ENCODE assay signal across 26 cellular contexts in the genomic region with DNA sequence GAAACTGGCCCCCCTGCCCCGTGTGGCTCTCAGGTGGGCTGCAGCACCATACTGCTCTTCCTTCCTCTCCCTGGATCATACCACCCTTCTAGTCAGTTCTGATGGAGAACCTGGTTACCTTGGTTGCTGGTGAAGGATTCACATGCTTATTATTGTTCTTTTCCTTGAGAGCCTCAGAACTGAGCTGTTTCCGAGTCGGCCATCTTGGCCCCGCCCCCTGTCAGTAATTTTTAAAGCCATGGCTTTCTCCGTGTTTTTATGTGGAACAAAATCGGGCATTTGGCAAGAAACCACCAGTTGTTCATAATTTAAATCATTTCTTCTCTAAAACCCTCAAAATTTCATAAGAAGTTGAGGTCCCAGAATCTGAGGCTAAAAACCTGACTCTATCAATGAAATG.
"Had no signal": no experiment of that assay in that cellular context is flagged by ENCODE, and none has a peak within 500 bp of the region (broad histone marks: within the 10 kb centered on the region; RNA-seq: fewer than 3 reads in every experiment).

No MANE protein-coding gene starts in this region.

- H3K4me1 ChIP-seq: breast epithelium had no signal

- ATAC-seq: activated CD8-positive, alpha-beta memory T cell treated with anti-CD3 and anti-CD28 coated beads, Interleukin-2, amount 10 ng/mL, durations not matched to agents 7 days and 5 days; T-cell had no signal

- H3K27ac Mint-ChIP-seq: activated B cell treated with CpG ODN at 0.5 μM for 24 hours; activated CD4-positive, alpha-beta T cell treated with anti-CD3 and anti-CD28 coated beads, Interleukin-2, amount 10 ng/mL, durations not matched to agents 24 days and 14 days; activated CD8-positive, alpha-beta memory T cell treated with anti-CD3 and anti-CD28 coated beads, Interleukin-2, amount 10 ng/mL, durations not matched to agents 7 days and 5 days; activated naive CD4-positive, alpha-beta T cell treated with anti-CD3 and anti-CD28 coated beads, Interleukin-2, amount 50 U/mL, for 24 hours; activated T-cell treated with anti-CD3 and anti-CD28 coated beads, Interleukin-2, amount 50 U/mL, for 24 hours; activated T-helper 1 cell treated with anti-CD3 and anti-CD28 coated beads, Interleukin-12 subunit alpha, Interleukin-12 subunit beta, Interleukin-2, Interleukin-4 antibody, amounts not matched to agents 30 ng/mL and 10 ng/mL and 1 ng/mL, durations not matched to agents 14 hours and 24 hours and 36 hours; T-cell had no signal

- FAIRE-seq: TTC549 had no signal

- H3K4me1 Mint-ChIP-seq: activated B cell treated with CpG ODN at 0.5 μM for 24 hours; activated CD4-positive, alpha-beta T cell treated with anti-CD3 and anti-CD28 coated beads, Interleukin-2, amount 10 ng/mL, durations not matched to agents 24 days and 14 days; activated CD8-positive, alpha-beta memory T cell treated with anti-CD3 and anti-CD28 coated beads, Interleukin-2, amount 10 ng/mL, durations not matched to agents 7 days and 5 days; activated naive CD4-positive, alpha-beta T cell treated with anti-CD3 and anti-CD28 coated beads, Interleukin-2, amount 50 U/mL, for 24 hours; T-cell had no signal

- H3K9me3 Mint-ChIP-seq: activated B cell treated with CpG ODN at 0.5 μM for 24 hours; activated CD4-positive, alpha-beta T cell treated with anti-CD3 and anti-CD28 coated beads, Interleukin-2, amount 10 ng/mL, durations not matched to agents 24 days and 14 days; activated naive CD4-positive, alpha-beta T cell treated with anti-CD3 and anti-CD28 coated beads, Interleukin-2, amount 50 U/mL, for 24 hours; activated T-helper 1 cell treated with anti-CD3 and anti-CD28 coated beads, Interleukin-12 subunit alpha, Interleukin-12 subunit beta, Interleukin-2, Interleukin-4 antibody, amounts not matched to agents 30 ng/mL and 10 ng/mL and 1 ng/mL, durations not matched to agents 14 hours and 24 hours and 36 hours had no signal

- DNase-seq: activated B cell treated with CpG ODN at 0.5 μM for 24 hours; activated CD4-positive, alpha-beta T cell treated with anti-CD3 and anti-CD28 coated beads for 1 hour; activated CD4-positive, alpha-beta T cell treated with anti-CD3 and anti-CD28 coated beads, Interleukin-2, amount 10 ng/mL, durations not matched to agents 24 days and 14 days; activated CD4-positive, alpha-beta T cell treated with anti-CD3 and anti-CD28 coated beads, Interleukin-2, amount 50 U/mL, for 48 hours; activated CD8-positive, alpha-beta memory T cell treated with anti-CD3 and anti-CD28 coated beads, Interleukin-2, amount 10 ng/mL, durations not matched to agents 7 days and 5 days; activated effector memory CD4-positive, alpha-beta T cell treated with Interleukin-2 at 50 U/mL for 16 hours; activated naive CD4-positive, alpha-beta T cell; activated T-cell treated with anti-CD3 and anti-CD28 coated beads, Interleukin-2, amount 50 U/mL, for 24 hours; aorta; caudate nucleus; KG1; NCI-H1105; NCI-H146; NCI-H187 treated with DMSO at 0.1 percent for 48 hours; NCI-H2081 treated with DMSO at 0.1 percent for 48 hours; NCI-H226; NCI-H526; NCI-H774; SHP77 treated with DMSO at 0.1 percent for 48 hours; T-cell; T-helper 2 cell; T1000 had no signal

- H3K27me3 Mint-ChIP-seq: activated B cell treated with CpG ODN at 0.5 μM for 24 hours; activated CD4-positive, alpha-beta T cell treated with anti-CD3 and anti-CD28 coated beads, Interleukin-2, amount 10 ng/mL, durations not matched to agents 24 days and 14 days; activated CD8-positive, alpha-beta memory T cell treated with anti-CD3 and anti-CD28 coated beads, Interleukin-2, amount 10 ng/mL, durations not matched to agents 7 days and 5 days; activated naive CD4-positive, alpha-beta T cell treated with anti-CD3 and anti-CD28 coated beads, Interleukin-2, amount 50 U/mL, for 24 hours; activated T-cell treated with anti-CD3 and anti-CD28 coated beads, Interleukin-2, amount 50 U/mL, for 24 hours; T-cell had no signal

- H3K9me3 ChIP-seq: breast epithelium had no signal

- H3K27ac ChIP-seq: breast epithelium had no signal

- H3K4me3 ChIP-seq: breast epithelium had no signal

- H3K36me3 ChIP-seq: breast epithelium had no signal

- H3K36me3 Mint-ChIP-seq: activated CD8-positive, alpha-beta memory T cell treated with anti-CD3 and anti-CD28 coated beads, Interleukin-2, amount 10 ng/mL, durations not matched to agents 7 days and 5 days; activated naive CD4-positive, alpha-beta T cell treated with anti-CD3 and anti-CD28 coated beads, Interleukin-2, amount 50 U/mL, for 24 hours; T-cell had no signal

- H3K27me3 ChIP-seq: breast epithelium had no signal

- H3K4me3 Mint-ChIP-seq: activated B cell treated with CpG ODN at 0.5 μM for 24 hours; activated CD4-positive, alpha-beta T cell treated with anti-CD3 and anti-CD28 coated beads, Interleukin-2, amount 10 ng/mL, durations not matched to agents 24 days and 14 days; activated CD8-positive, alpha-beta memory T cell treated with anti-CD3 and anti-CD28 coated beads, Interleukin-2, amount 10 ng/mL, durations not matched to agents 7 days and 5 days; activated naive CD4-positive, alpha-beta T cell treated with anti-CD3 and anti-CD28 coated beads, Interleukin-2, amount 50 U/mL, for 24 hours; activated T-cell treated with anti-CD3 and anti-CD28 coated beads, Interleukin-2, amount 50 U/mL, for 24 hours; activated T-helper 1 cell treated with anti-CD3 and anti-CD28 coated beads, Interleukin-12 subunit alpha, Interleukin-12 subunit beta, Interleukin-2, Interleukin-4 antibody, amounts not matched to agents 30 ng/mL and 10 ng/mL and 1 ng/mL, durations not matched to agents 14 hours and 24 hours and 36 hours; T-cell had no signal
